9 cellular contexts compared by ENCODE assay signal in genomic region chr10:72784551-72785421, GRCh38.
DNase-seq lines count a peak whose midpoint lies in the region; ATAC-seq and TF ChIP-seq lines count a peak whose summit lies in the region.
"Had no signal": no experiment of that assay in that cellular context is flagged by ENCODE, and none has a peak within 500 bp of the region (broad histone marks: within the 10 kb centered on the region; RNA-seq: fewer than 3 reads in every experiment).

No MANE protein-coding gene starts in this region.

- no peak overlapping the region for H3K4me3 ChIP-seq in left lung
- no peak overlapping the region for H3K4me3 ChIP-seq in transverse colon
- H3K4me3 ChIP-seq: thyroid gland had no signal

- TF ChIP-seq EP300 in Ishikawa (IDR thresholded peaks at IDR 0.05; ENCODE audit: borderline replicate concordance) (no peak), transverse colon (IDR thresholded peaks at IDR 0.05; ENCODE audit: low read depth) (no peak)

- peak overlapping the region; percentile 5 to 6 for H3K27ac ChIP-seq in left lung
- H3K27ac ChIP-seq in transverse colon, result peak overlapping the region in 2 of 4 donors; percentile 0 to 2
- H3K27ac ChIP-seq: thyroid gland had no signal

- H3K27me3 Mint-ChIP-seq in chondrocyte (ENCODE audit: low read depth), result no peaks in the 10 kb centered on the region

- peaks cover 2% of the 10 kb centered on the region for H3K9me3 Mint-ChIP-seq in chondrocyte (ENCODE audit: low read depth)

- no peak for DNase-seq in chondrocyte (ENCODE audit: low spot score)
- peak in 1 of 2 donors; percentile 80 for DNase-seq in left lung
- peak; percentile 21 for DNase-seq in transverse colon
- DNase-seq in activated CD4-positive, CD25-positive, alpha-beta regulatory T cell (lab: John Stamatoyannopoulos, UW), result no peak
- DNase-seq: T-helper 9 cell had no signal

- TF ChIP-seq CTCF in chondrocyte (IDR thresholded peaks at IDR 0.05) (no peak), left lung (IDR thresholded peaks at IDR 0.05) (no peak), transverse colon (IDR thresholded peaks at IDR 0.05) (no peak)

- ATAC-seq in left lung, result peak; percentile 95
- no peak for ATAC-seq in HG03354 (IDR thresholded peaks at IDR 0.05; ENCODE audit: poor library complexity, severe bottlenecking, unreplicated experiment)
- no peak for ATAC-seq in HG03196 (IDR thresholded peaks at IDR 0.05; ENCODE audit: unreplicated experiment)

- in situ Hi-C loops in transverse colon (cut with MboI; ENCODE audit: low pct_ligation_motif_present in 1 of 4, low pct_unique_long_range_greater_than_20kb in 1 of 4, low sequenced_read_pairs in 3 of 4), result no loop called here

- H3K4me1 Mint-ChIP-seq in chondrocyte (ENCODE audit: low read depth), result peaks cover 61% of the 10 kb centered on the region

- no peak for TF ChIP-seq POLR2A in transverse colon (IDR thresholded peaks at IDR 0.05)

- H3K27ac Mint-ChIP-seq in chondrocyte (ENCODE audit: unreplicated experiment), result peak overlapping the region; percentile 90

- TF ChIP-seq RAD21 in Ishikawa (IDR thresholded peaks at IDR 0.05; ENCODE audit: low read depth), result no peak

- no peaks in the 10 kb centered on the region for H3K27me3 ChIP-seq in left lung
- H3K27me3 ChIP-seq in transverse colon, result no peaks in the 10 kb centered on the region
- H3K27me3 ChIP-seq: thyroid gland had no signal

- no peaks in the 10 kb centered on the region for H3K36me3 Mint-ChIP-seq in chondrocyte (ENCODE audit: low read depth)

- H3K9me3 ChIP-seq in left lung (no peaks in the 10 kb centered on the region), transverse colon (no peaks in the 10 kb centered on the region)
- H3K9me3 ChIP-seq: thyroid gland had no signal

- H3K4me3 Mint-ChIP-seq in chondrocyte (ENCODE audit: unreplicated experiment), result peak overlapping the region; percentile 10

- H3K36me3 ChIP-seq in left lung (peaks cover 0 to 5% of the 10 kb centered on the region in 2 donors), transverse colon (no peaks in the 10 kb centered on the region)
- H3K36me3 ChIP-seq: thyroid gland had no signal

- H3K4me1 ChIP-seq in left lung (peaks cover 14 to 20% of the 10 kb centered on the region in 2 donors), transverse colon (peaks cover 0 to 31% (median 11%) of the 10 kb centered on the region in 4 donors)

- intact Hi-C loops in left lung (cut with DNase I) (no loop called here), transverse colon (cut with DNase I; ENCODE audit: low total_unique reads) (no loop called here)

- WGBS in transverse colon (ENCODE audit: low coverage in 1 of 2), 2 donors, result 71 to 80% methylated on average over 5 to 7 of the region's 7 CpGs

TF ChIP-seq in Ishikawa, 13 proteins besides CTCF, POLR2A, EP300 and RAD21:
- TF ChIP-seq CREB1 (IDR thresholded peaks at IDR 0.05; ENCODE audit: low read depth) (no peak), TAF1 (IDR thresholded peaks at IDR 0.05; ENCODE audit: low read depth) (no peak), TEAD4 (IDR thresholded peaks at IDR 0.05) (peak; percentile 30; the same call in 1 of the 2 replicates), YY1 (IDR thresholded peaks at IDR 0.05; ENCODE audit: low read depth) (no peak), USF1 (IDR thresholded peaks at IDR 0.05) (no peak), CEBPB (IDR thresholded peaks at IDR 0.05) (no peak), EGR1 (IDR thresholded peaks at IDR 0.05) (peak; percentile 91), REST (IDR thresholded peaks at IDR 0.05; ENCODE audit: low read depth) (no peak), MAX (IDR thresholded peaks at IDR 0.05) (no peak), TCF12 (IDR thresholded peaks at IDR 0.05; ENCODE audit: low read depth) (peak; percentile 33; the same call in 1 of the 2 replicates)
